In genomic region chr7:11130012-11130411, GRCh38 we compare ENCODE assay signal across 17 cellular contexts.
DNase-seq lines count a peak whose midpoint lies in the region; ATAC-seq and TF ChIP-seq lines count a peak whose summit lies in the region.
"Had no signal": no experiment of that assay in that cellular context is flagged by ENCODE, and none has a peak within 500 bp of the region (broad histone marks: within the 10 kb centered on the region; RNA-seq: fewer than 3 reads in every experiment).

No MANE protein-coding gene starts in this region.

- H3K4me1 Mint-ChIP-seq in activated T-cell treated with anti-CD3 and anti-CD28 coated beads, Interleukin-2, amount 50 U/mL, for 72 hours (ENCODE audit: low read depth) = peaks cover 43% of the 10 kb centered on the region
- peaks cover 9 to 27% of the 10 kb centered on the region in 2 donors for H3K4me1 Mint-ChIP-seq in stimulated activated naive B cell treated with anti-CD40 and anti-IgM and Interleukin-4, amounts not matched to agents 10 μg/mL and 1 μg/mL and 100 μg/mL, for 72 hours

- H3K27ac Mint-ChIP-seq in activated T-cell treated with anti-CD3 and anti-CD28 coated beads, Interleukin-2, amount 50 U/mL, for 72 hours = no peak overlapping the region
- H3K27ac Mint-ChIP-seq in stimulated activated naive B cell treated with anti-CD40 and anti-IgM and Interleukin-4, amounts not matched to agents 10 μg/mL and 1 μg/mL and 100 μg/mL, for 72 hours = no peak overlapping the region
- H3K27ac Mint-ChIP-seq: activated T-cell treated with anti-CD3 and anti-CD28 coated beads, Interleukin-2, amount 50 U/mL, for 24 hours; mesothelial cell of epicardium had no signal

- peaks cover 2 to 6% of the 10 kb centered on the region in 2 donors for H3K36me3 Mint-ChIP-seq in activated T-cell treated with anti-CD3 and anti-CD28 coated beads, Interleukin-2, amount 50 U/mL, for 72 hours (ENCODE audit: insufficient read depth in 2 of 2)
- peaks cover 14 to 40% of the 10 kb centered on the region in 2 donors for H3K36me3 Mint-ChIP-seq in stimulated activated naive B cell treated with anti-CD40 and anti-IgM and Interleukin-4, amounts not matched to agents 10 μg/mL and 1 μg/mL and 100 μg/mL, for 72 hours

- no peaks in the 10 kb centered on the region for H3K27me3 Mint-ChIP-seq in activated T-cell treated with anti-CD3 and anti-CD28 coated beads, Interleukin-2, amount 50 U/mL, for 72 hours (ENCODE audit: low read depth)
- H3K27me3 Mint-ChIP-seq in stimulated activated naive B cell treated with anti-CD40 and anti-IgM and Interleukin-4, amounts not matched to agents 10 μg/mL and 1 μg/mL and 100 μg/mL, for 72 hours = no peaks in the 10 kb centered on the region
- H3K27me3 Mint-ChIP-seq: activated T-cell treated with anti-CD3 and anti-CD28 coated beads, Interleukin-2, amount 50 U/mL, for 24 hours had no signal

- no peak overlapping the region for H3K4me3 ChIP-seq in fibroblast of villous mesenchyme (ENCODE audit: low read depth, low read length)
- H3K4me3 ChIP-seq: cardiac muscle cell had no signal

- peak; percentile 81 to 89 for ATAC-seq in activated T-cell treated with anti-CD3 and anti-CD28 coated beads, Interleukin-2, amount 50 U/mL, for 72 hours (replicated peaks in 1 of 2)
- ATAC-seq in SK-N-SH treated with all-trans-retinoic acid at 6 μM for 48 hours (peak; percentile 91), HG02840 (IDR thresholded peaks at IDR 0.05; ENCODE audit: low FRiP score, unreplicated experiment) (no peak)
- ATAC-seq in stimulated activated naive CD8-positive, alpha-beta T cell treated with anti-CD3 and anti-CD28 coated beads, Interleukin-15, Interleukin-2, amounts not matched to agents 100 U/mL and 50 U/mL, for 24 hours = peak; percentile 82
- no peak for ATAC-seq in stimulated activated naive B cell treated with anti-CD40 and anti-IgM and Interleukin-4, amounts not matched to agents 10 μg/mL and 1 μg/mL and 100 μg/mL, for 72 hours (replicated peaks)

- TF ChIP-seq CTCF in fibroblast of villous mesenchyme (IDR thresholded peaks at IDR 0.05; ENCODE audit: insufficient read depth, low read depth, low read length) = no peak

- no peak overlapping the region for H3K4me3 Mint-ChIP-seq in activated T-cell treated with anti-CD3 and anti-CD28 coated beads, Interleukin-2, amount 50 U/mL, for 72 hours
- H3K4me3 Mint-ChIP-seq in stimulated activated naive B cell treated with anti-CD40 and anti-IgM and Interleukin-4, amounts not matched to agents 10 μg/mL and 1 μg/mL and 100 μg/mL, for 72 hours = no peak overlapping the region
- H3K4me3 Mint-ChIP-seq: activated T-cell treated with anti-CD3 and anti-CD28 coated beads, Interleukin-2, amount 50 U/mL, for 24 hours; mesothelial cell of epicardium had no signal

- no peaks in the 10 kb centered on the region for H3K9me3 Mint-ChIP-seq in activated T-cell treated with anti-CD3 and anti-CD28 coated beads, Interleukin-2, amount 50 U/mL, for 72 hours
- peaks cover 0 to 5% of the 10 kb centered on the region in 2 donors for H3K9me3 Mint-ChIP-seq in stimulated activated naive B cell treated with anti-CD40 and anti-IgM and Interleukin-4, amounts not matched to agents 10 μg/mL and 1 μg/mL and 100 μg/mL, for 72 hours
- H3K9me3 Mint-ChIP-seq: activated T-cell treated with anti-CD3 and anti-CD28 coated beads, Interleukin-2, amount 50 U/mL, for 24 hours; mesothelial cell of epicardium had no signal

- peak; percentile 15 to 19 for DNase-seq in activated T-cell treated with anti-CD3 and anti-CD28 coated beads, Interleukin-2, amount 50 U/mL, for 72 hours
- no peak for DNase-seq in activated T-cell treated with anti-CD3 and anti-CD28 coated beads, Interleukin-2, amount 50 U/mL, for 1 hour
- DNase-seq in fibroblast of villous mesenchyme (ENCODE audit: low read depth) (peak; percentile 76), COR-L47 (lab: John Stamatoyannopoulos, UW) (no peak)
- DNase-seq in stimulated activated naive CD8-positive, alpha-beta T cell treated with anti-CD3 and anti-CD28 coated beads, Interleukin-15, Interleukin-2, amounts not matched to agents 100 U/mL and 50 U/mL, for 24 hours = no peak
- no peak for DNase-seq in stimulated activated naive B cell treated with anti-CD40 and anti-IgM and Interleukin-4, amounts not matched to agents 10 μg/mL and 1 μg/mL and 100 μg/mL, for 72 hours
- DNase-seq: ACHN; activated T-cell treated with anti-CD3 and anti-CD28 coated beads, Interleukin-2, amount 50 U/mL, for 24 hours; DND-41; erythroblast; NCI-H2029; SHP77 treated with DMSO at 0.1 percent for 48 hours; WERI-Rb-1 had no signal

TF ChIP-seq in SK-N-SH treated with all-trans-retinoic acid at 6 μM for 48 hours, 23 proteins besides CTCF, POLR2A, EP300 and RAD21 (continues in another document):
- TF ChIP-seq, protein P1, sequence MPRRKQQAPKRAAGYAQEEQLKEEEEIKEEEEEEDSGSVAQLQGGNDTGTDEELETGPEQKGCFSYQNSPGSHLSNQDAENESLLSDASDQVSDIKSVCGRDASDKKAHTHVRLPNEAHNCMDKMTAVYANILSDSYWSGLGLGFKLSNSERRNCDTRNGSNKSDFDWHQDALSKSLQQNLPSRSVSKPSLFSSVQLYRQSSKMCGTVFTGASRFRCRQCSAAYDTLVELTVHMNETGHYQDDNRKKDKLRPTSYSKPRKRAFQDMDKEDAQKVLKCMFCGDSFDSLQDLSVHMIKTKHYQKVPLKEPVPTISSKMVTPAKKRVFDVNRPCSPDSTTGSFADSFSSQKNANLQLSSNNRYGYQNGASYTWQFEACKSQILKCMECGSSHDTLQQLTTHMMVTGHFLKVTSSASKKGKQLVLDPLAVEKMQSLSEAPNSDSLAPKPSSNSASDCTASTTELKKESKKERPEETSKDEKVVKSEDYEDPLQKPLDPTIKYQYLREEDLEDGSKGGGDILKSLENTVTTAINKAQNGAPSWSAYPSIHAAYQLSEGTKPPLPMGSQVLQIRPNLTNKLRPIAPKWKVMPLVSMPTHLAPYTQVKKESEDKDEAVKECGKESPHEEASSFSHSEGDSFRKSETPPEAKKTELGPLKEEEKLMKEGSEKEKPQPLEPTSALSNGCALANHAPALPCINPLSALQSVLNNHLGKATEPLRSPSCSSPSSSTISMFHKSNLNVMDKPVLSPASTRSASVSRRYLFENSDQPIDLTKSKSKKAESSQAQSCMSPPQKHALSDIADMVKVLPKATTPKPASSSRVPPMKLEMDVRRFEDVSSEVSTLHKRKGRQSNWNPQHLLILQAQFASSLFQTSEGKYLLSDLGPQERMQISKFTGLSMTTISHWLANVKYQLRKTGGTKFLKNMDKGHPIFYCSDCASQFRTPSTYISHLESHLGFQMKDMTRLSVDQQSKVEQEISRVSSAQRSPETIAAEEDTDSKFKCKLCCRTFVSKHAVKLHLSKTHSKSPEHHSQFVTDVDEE (CRISPR knock-in tag; IDR thresholded peaks at IDR 0.05) = peak; percentile 60; the same call in 1 of the 2 replicates
- 0 out of 2 replicates have a peak, but pooled peaks have one; percentile 4 for TF ChIP-seq ZNF565 (CRISPR knock-in tag; conservative IDR thresholded peaks at IDR 0.05; ENCODE audit: low read depth)
- TF ChIP-seq CSDC2 (CRISPR knock-in tag; IDR thresholded peaks at IDR 0.05) = peak; percentile 88; the same call in 1 of the 2 replicates
- TF ChIP-seq ZC3H10 (CRISPR knock-in tag; IDR thresholded peaks at IDR 0.05) = no peak
- TF ChIP-seq CSRNP3 (CRISPR knock-in tag; IDR thresholded peaks at IDR 0.05) = no peak
- peak; percentile 36; the same call in 1 of the 2 replicates for TF ChIP-seq SNAI2 (CRISPR knock-in tag; IDR thresholded peaks at IDR 0.05)
- TF ChIP-seq CREB5 (CRISPR knock-in tag; IDR thresholded peaks at IDR 0.05; ENCODE audit: low read depth) = peak; percentile 49; the same call in 1 of the 2 replicates
- TF ChIP-seq GLIS3 (CRISPR knock-in tag; IDR thresholded peaks at IDR 0.05) = peak; percentile 91
- TF ChIP-seq ISL1 (CRISPR knock-in tag; IDR thresholded peaks at IDR 0.05) = peak; percentile 92
- peak; percentile 72; the same call in 1 of the 2 replicates for TF ChIP-seq ZFP3 (CRISPR knock-in tag; IDR thresholded peaks at IDR 0.05)
- TF ChIP-seq TOX (CRISPR knock-in tag; IDR thresholded peaks at IDR 0.05; ENCODE audit: borderline replicate concordance) = no peak
- 0 out of 2 replicates have a peak, but pooled peaks have one; percentile 8 for TF ChIP-seq ZNF8 (CRISPR knock-in tag; IDR thresholded peaks at IDR 0.05)

Comparison
In these comparisons a context has a peak if more than half of its experiments do, and no peak if none do; other contexts are left out.
1. DNase-seq: peak in activated T-cell treated with anti-CD3 and anti-CD28 coated beads, Interleukin-2, amount 50 U/mL, for 72 hours (2 of 2) and fibroblast of villous mesenchyme (single experiment); none in activated T-cell treated with anti-CD3 and anti-CD28 coated beads, Interleukin-2, amount 50 U/mL, for 1 hour (single experiment), stimulated activated naive CD8-positive, alpha-beta T cell treated with anti-CD3 and anti-CD28 coated beads, Interleukin-15, Interleukin-2, amounts not matched to agents 100 U/mL and 50 U/mL, for 24 hours (single experiment), COR-L47 (single experiment) and stimulated activated naive B cell treated with anti-CD40 and anti-IgM and Interleukin-4, amounts not matched to agents 10 μg/mL and 1 μg/mL and 100 μg/mL, for 72 hours (single experiment).
2. ATAC-seq: peak in activated T-cell treated with anti-CD3 and anti-CD28 coated beads, Interleukin-2, amount 50 U/mL, for 72 hours (2 of 2), SK-N-SH treated with all-trans-retinoic acid at 6 μM for 48 hours (single experiment) and stimulated activated naive CD8-positive, alpha-beta T cell treated with anti-CD3 and anti-CD28 coated beads, Interleukin-15, Interleukin-2, amounts not matched to agents 100 U/mL and 50 U/mL, for 24 hours (single experiment); none in stimulated activated naive B cell treated with anti-CD40 and anti-IgM and Interleukin-4, amounts not matched to agents 10 μg/mL and 1 μg/mL and 100 μg/mL, for 72 hours (0 of 2) and HG02840 (single experiment).